Comparison of ENCODE assay signal across 23 cellular contexts in the genomic region with DNA sequence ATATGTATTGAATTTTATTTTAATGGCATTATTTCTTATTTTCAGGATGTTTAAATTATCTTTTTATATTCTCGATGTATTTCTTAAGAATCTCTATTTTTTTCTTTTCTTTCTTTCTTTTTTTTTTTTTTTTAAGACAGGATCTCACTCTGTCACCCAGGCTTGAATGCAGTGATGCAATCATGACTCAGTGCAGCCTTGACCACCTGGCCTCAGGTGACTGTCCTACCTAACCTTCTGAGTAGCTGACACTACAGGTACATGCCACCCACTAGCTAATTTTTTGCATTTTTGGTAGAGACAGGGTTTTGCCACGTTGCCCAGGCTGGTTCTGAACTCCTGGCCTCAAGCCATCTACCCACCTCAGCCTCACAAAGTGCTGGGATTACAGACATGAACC.
DNase-seq lines count a peak whose midpoint lies in the region; ATAC-seq and TF ChIP-seq lines count a peak whose summit lies in the region.
"Had no signal": no experiment of that assay in that cellular context is flagged by ENCODE, and none has a peak within 500 bp of the region (broad histone marks: within the 10 kb centered on the region; RNA-seq: fewer than 3 reads in every experiment).

No MANE protein-coding gene starts in this region.

- TF ChIP-seq CTCF in MCF 10A (IDR thresholded peaks at IDR 0.05; ENCODE audit: unreplicated experiment) (no peak), breast epithelium (IDR thresholded peaks at IDR 0.05) (no peak), foreskin keratinocyte (conservative IDR thresholded peaks at IDR 0.05) (no peak), GM13976 (IDR thresholded peaks at IDR 0.05; ENCODE audit: borderline replicate concordance, control extremely low read depth, extremely low read depth, insufficient read depth, missing control alignments) (no peak)

- H3K9me3 ChIP-seq in breast epithelium = no peaks in the 10 kb centered on the region
- H3K9me3 ChIP-seq: BLaER1 treated with 17β-estradiol and CSF1 and Interleukin-3, amounts not matched to agents 10 nM and 100 nM; SK-N-SH had no signal

- no peaks in the 10 kb centered on the region for H3K36me3 ChIP-seq in breast epithelium
- H3K36me3 ChIP-seq: BLaER1 treated with 17β-estradiol and CSF1 and Interleukin-3, amounts not matched to agents 10 nM and 100 nM had no signal

- H3K4me3 Mint-ChIP-seq in MCF 10A (ENCODE audit: unreplicated experiment) = no peak overlapping the region
- H3K4me3 Mint-ChIP-seq: CD4-positive, alpha-beta memory T cell had no signal

- H3K36me3 Mint-ChIP-seq in MCF 10A (ENCODE audit: insufficient read depth, unreplicated experiment) = no peaks in the 10 kb centered on the region
- H3K36me3 Mint-ChIP-seq: CD4-positive, alpha-beta memory T cell had no signal

- no peaks in the 10 kb centered on the region for H3K9me3 Mint-ChIP-seq in MCF 10A (ENCODE audit: unreplicated experiment)
- H3K9me3 Mint-ChIP-seq: CD4-positive, alpha-beta memory T cell had no signal

- POLR2A ChIA-PET in MCF 10A (lab: Yijun Ruan, JAX) = no interaction called here

- H3K4me1 Mint-ChIP-seq in MCF 10A (ENCODE audit: insufficient read depth, unreplicated experiment) = no peaks in the 10 kb centered on the region
- H3K4me1 Mint-ChIP-seq: CD4-positive, alpha-beta memory T cell had no signal

- BruUV-seq in MCF 10A (replicated peaks; lab: Mats Ljungman, UMichigan) = no TSS peak

- H3K27ac ChIP-seq in breast epithelium (no peak overlapping the region), foreskin keratinocyte (no peak overlapping the region)
- H3K27ac ChIP-seq: BLaER1 treated with 17β-estradiol and CSF1 and Interleukin-3, amounts not matched to agents 10 nM and 100 nM; RWPE1 had no signal

- no peaks in the 10 kb centered on the region for H3K27me3 Mint-ChIP-seq in MCF 10A (ENCODE audit: insufficient read depth, unreplicated experiment)

- CTCF ChIA-PET in MCF 10A (lab: Yijun Ruan, JAX) = no interaction called here

- ATAC-seq in foreskin keratinocyte (peak; percentile 85), HG03460 (IDR thresholded peaks at IDR 0.05; ENCODE audit: unreplicated experiment) (no peak)

- intact Hi-C loops in MCF 10A (cut with micrococcal nuclease) (no loop called here), breast epithelium (cut with DNase I; ENCODE audit: low total_unique reads) (loop anchor here (10.0 kb wide), 1 partner anchor 146 kb away; the partner anchor contains the start of gene LAMA2)

- H3K4me1 ChIP-seq in breast epithelium (no peaks in the 10 kb centered on the region), foreskin keratinocyte (peaks cover 10% of the 10 kb centered on the region)
- H3K4me1 ChIP-seq: BLaER1 treated with 17β-estradiol and CSF1 and Interleukin-3, amounts not matched to agents 10 nM and 100 nM had no signal

- H3K27me3 ChIP-seq in breast epithelium (no peaks in the 10 kb centered on the region), foreskin keratinocyte (no peaks in the 10 kb centered on the region)
- H3K27me3 ChIP-seq: BLaER1 treated with 17β-estradiol and CSF1 and Interleukin-3, amounts not matched to agents 10 nM and 100 nM had no signal

- H3K27ac Mint-ChIP-seq in MCF 10A (ENCODE audit: low read depth, unreplicated experiment) = no peak overlapping the region
- H3K27ac Mint-ChIP-seq: CD4-positive, alpha-beta memory T cell had no signal

- H3K4me3 ChIP-seq in breast epithelium = no peak overlapping the region
- H3K4me3 ChIP-seq: BLaER1 treated with 17β-estradiol and CSF1 and Interleukin-3, amounts not matched to agents 10 nM and 100 nM had no signal

- DNase-seq in MCF 10A (ENCODE audit: unreplicated experiment) (peak; percentile 46), breast epithelium (ENCODE audit: low spot score in 2 of 2) (no peak), SW480 (ENCODE audit: low spot score) (peak; percentile 0), foreskin keratinocyte (peak in 1 of 2 donors; percentile 67), NCI-H82 treated with DMSO at 0.1 percent for 48 hours (lab: John Stamatoyannopoulos, UW; ENCODE audit: unreplicated experiment) (no peak), NOMO-1 treated with dmso at 0.1 percent for 144 hours (lab: John Stamatoyannopoulos, UW; ENCODE audit: unreplicated experiment) (no peak), GM13976 (ENCODE audit: low spot score) (no peak)
- DNase-seq: 8988T; CD4-positive, alpha-beta memory T cell; EL; GF-D8; H7; KG1; NCI-H1694; NCI-H2081 treated with DMSO at 0.1 percent for 48 hours; NCI-H2171 treated with DMSO at 0.1 percent for 48 hours; NCI-H446; NCI-H526; SIG-M5; SK-N-SH had no signal

- in situ Hi-C loops in GM13976 (cut with MboI; ENCODE audit: low sequenced_read_pairs, unreplicated experiment) = loop anchor here (25.0 kb wide), 1 partner anchor 1002 kb away; no protein-coding TSS in a partner anchor

- TF ChIP-seq POLR2A in breast epithelium (IDR thresholded peaks at IDR 0.05) = no peak

Comparison
In these comparisons a context has a peak if more than half of its experiments do, and no peak if none do; other contexts are left out.
1. DNase-seq: peak in MCF 10A (single experiment) and SW480 (single experiment); none in breast epithelium (0 of 2), NCI-H82 treated with DMSO at 0.1 percent for 48 hours (single experiment), NOMO-1 treated with dmso at 0.1 percent for 144 hours (single experiment) and GM13976 (single experiment).